In the genomic region with DNA sequence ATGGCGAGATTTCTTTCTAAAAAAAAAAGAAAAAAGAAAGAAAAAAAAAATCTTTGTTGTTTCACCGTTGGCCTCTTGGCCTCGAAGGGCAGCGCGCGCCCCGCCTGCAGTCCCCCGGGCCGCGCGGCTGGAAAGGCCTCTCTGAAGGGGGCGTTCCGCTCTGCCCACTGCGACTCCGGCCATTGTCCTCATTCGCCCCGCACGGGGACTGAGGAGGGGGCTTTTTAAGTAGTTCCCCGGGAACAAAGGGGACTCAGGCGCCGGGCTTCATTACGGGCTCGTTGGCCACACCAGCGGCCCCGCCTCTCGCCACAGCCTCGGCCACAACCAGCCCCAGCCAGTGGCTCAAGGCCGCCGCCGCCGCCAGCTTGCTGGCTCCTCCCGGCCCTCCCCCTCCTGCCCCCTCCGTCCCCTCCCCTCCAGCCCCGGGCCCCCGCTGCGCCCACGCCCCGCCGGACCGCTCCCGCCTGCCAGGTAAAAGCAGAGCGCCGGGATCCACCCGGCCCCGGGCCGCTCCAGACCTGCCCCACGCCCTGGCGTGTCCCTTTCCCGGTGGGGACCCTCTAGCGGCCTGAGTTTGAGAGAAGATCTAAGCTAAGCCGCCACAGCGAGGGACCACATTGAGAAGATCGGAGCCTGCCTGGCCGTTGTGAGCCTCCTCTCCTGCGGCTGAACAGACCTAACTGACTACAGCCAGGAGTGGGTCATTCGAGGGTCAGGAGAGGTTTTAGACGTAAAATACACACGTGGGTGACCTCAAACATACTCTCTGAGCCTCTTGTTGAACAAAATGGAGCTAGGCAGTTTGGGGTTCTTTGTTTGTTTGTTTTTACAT, we compare ENCODE assay signal across 1 cellular context.
TF ChIP-seq lines count a peak whose summit lies in the region.

No MANE protein-coding gene starts in this region.

TF ChIP-seq in IMR-90, 13 proteins besides CTCF, POLR2A, EP300 and RAD21 (continued from another document):
- TF ChIP-seq, protein P1, sequence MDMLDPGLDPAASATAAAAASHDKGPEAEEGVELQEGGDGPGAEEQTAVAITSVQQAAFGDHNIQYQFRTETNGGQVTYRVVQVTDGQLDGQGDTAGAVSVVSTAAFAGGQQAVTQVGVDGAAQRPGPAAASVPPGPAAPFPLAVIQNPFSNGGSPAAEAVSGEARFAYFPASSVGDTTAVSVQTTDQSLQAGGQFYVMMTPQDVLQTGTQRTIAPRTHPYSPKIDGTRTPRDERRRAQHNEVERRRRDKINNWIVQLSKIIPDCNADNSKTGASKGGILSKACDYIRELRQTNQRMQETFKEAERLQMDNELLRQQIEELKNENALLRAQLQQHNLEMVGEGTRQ (IDR thresholded peaks at IDR 0.05; ENCODE audit: low read depth, low read length) = no peak
- no peak for TF ChIP-seq FOS (IDR thresholded peaks at IDR 0.05; ENCODE audit: low read depth, low read length)
- TF ChIP-seq MXI1 (IDR thresholded peaks at IDR 0.05; ENCODE audit: borderline replicate concordance, low read depth, low read length) = no peak
- TF ChIP-seq BHLHE40 (IDR thresholded peaks at IDR 0.05; ENCODE audit: low read depth, low read length) = no peak
- TF ChIP-seq, protein P2, sequence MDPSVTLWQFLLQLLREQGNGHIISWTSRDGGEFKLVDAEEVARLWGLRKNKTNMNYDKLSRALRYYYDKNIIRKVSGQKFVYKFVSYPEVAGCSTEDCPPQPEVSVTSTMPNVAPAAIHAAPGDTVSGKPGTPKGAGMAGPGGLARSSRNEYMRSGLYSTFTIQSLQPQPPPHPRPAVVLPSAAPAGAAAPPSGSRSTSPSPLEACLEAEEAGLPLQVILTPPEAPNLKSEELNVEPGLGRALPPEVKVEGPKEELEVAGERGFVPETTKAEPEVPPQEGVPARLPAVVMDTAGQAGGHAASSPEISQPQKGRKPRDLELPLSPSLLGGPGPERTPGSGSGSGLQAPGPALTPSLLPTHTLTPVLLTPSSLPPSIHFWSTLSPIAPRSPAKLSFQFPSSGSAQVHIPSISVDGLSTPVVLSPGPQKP (IDR thresholded peaks at IDR 0.05; ENCODE audit: borderline replicate concordance, low read depth, low read length) = no peak
- TF ChIP-seq CEBPB (IDR thresholded peaks at IDR 0.05; ENCODE audit: low read depth, low read length) = no peak
- TF ChIP-seq SMC3 (IDR thresholded peaks at IDR 0.05; ENCODE audit: low read depth, low read length) = no peak
